ENCODE assay signal across 15 cellular contexts in genomic region chr7:3991771-3992231, GRCh38.
"Had no signal": no experiment of that assay in that cellular context is flagged by ENCODE, and none has a peak within 500 bp of the region (broad histone marks: within the 10 kb centered on the region; RNA-seq: fewer than 3 reads in every experiment).

No MANE protein-coding gene starts in this region.

- H3K36me3 ChIP-seq: transverse colon had no signal

- H3K4me1 Mint-ChIP-seq: activated B cell treated with CpG ODN at 0.5 μM for 24 hours had no signal

- H3K27ac ChIP-seq: transverse colon had no signal

- H3K9me3 ChIP-seq: transverse colon had no signal

- H3K27me3 ChIP-seq: transverse colon had no signal

- H3K36me3 Mint-ChIP-seq: activated CD4-positive, alpha-beta memory T cell treated with anti-CD3 and anti-CD28 coated beads for 36 hours; activated naive CD8-positive, alpha-beta T cell had no signal

- H3K27ac Mint-ChIP-seq: activated B cell treated with CpG ODN at 0.5 μM for 24 hours; activated CD4-positive, alpha-beta memory T cell treated with anti-CD3 and anti-CD28 coated beads for 36 hours; activated naive CD8-positive, alpha-beta T cell; activated T-helper 1 cell treated with anti-CD3 and anti-CD28 coated beads, Interleukin-12 subunit alpha, Interleukin-12 subunit beta, Interleukin-2, Interleukin-4 antibody, amounts not matched to agents 30 ng/mL and 10 ng/mL and 1 ng/mL, durations not matched to agents 14 hours and 24 hours and 36 hours; dendritic cell treated with granulocyte-macrophage colony-stimulating factor and Interleukin-4, amounts not matched to agents 40 ng/mL and 50 ng/mL, for 4 days; nephron progenitor cell; stimulated activated naive CD8-positive, alpha-beta T cell treated with anti-CD3 and anti-CD28 coated beads, Interleukin-15, Interleukin-2, amounts not matched to agents 100 ng/mL and 50 ng/mL, for 24 hours had no signal

- H3K4me3 Mint-ChIP-seq: activated B cell treated with CpG ODN at 0.5 μM for 24 hours; activated CD4-positive, alpha-beta memory T cell treated with anti-CD3 and anti-CD28 coated beads for 36 hours; activated naive CD8-positive, alpha-beta T cell; activated T-helper 1 cell treated with anti-CD3 and anti-CD28 coated beads, Interleukin-12 subunit alpha, Interleukin-12 subunit beta, Interleukin-2, Interleukin-4 antibody, amounts not matched to agents 30 ng/mL and 10 ng/mL and 1 ng/mL, durations not matched to agents 14 hours and 24 hours and 36 hours; dendritic cell treated with granulocyte-macrophage colony-stimulating factor and Interleukin-4, amounts not matched to agents 40 ng/mL and 50 ng/mL, for 4 days; nephron progenitor cell; stimulated activated naive CD8-positive, alpha-beta T cell treated with anti-CD3 and anti-CD28 coated beads, Interleukin-15, Interleukin-2, amounts not matched to agents 100 ng/mL and 50 ng/mL, for 24 hours had no signal

- H3K9me3 Mint-ChIP-seq: activated B cell treated with CpG ODN at 0.5 μM for 24 hours; activated CD4-positive, alpha-beta memory T cell treated with anti-CD3 and anti-CD28 coated beads for 36 hours; activated T-helper 1 cell treated with anti-CD3 and anti-CD28 coated beads, Interleukin-12 subunit alpha, Interleukin-12 subunit beta, Interleukin-2, Interleukin-4 antibody, amounts not matched to agents 30 ng/mL and 10 ng/mL and 1 ng/mL, durations not matched to agents 14 hours and 24 hours and 36 hours; stimulated activated naive CD8-positive, alpha-beta T cell treated with anti-CD3 and anti-CD28 coated beads, Interleukin-15, Interleukin-2, amounts not matched to agents 100 ng/mL and 50 ng/mL, for 24 hours had no signal

- H3K4me3 ChIP-seq: transverse colon had no signal

- H3K27me3 Mint-ChIP-seq: activated naive CD8-positive, alpha-beta T cell; dendritic cell treated with granulocyte-macrophage colony-stimulating factor and Interleukin-4, amounts not matched to agents 40 ng/mL and 50 ng/mL, for 4 days had no signal

- H3K4me1 ChIP-seq: transverse colon had no signal

- DNase-seq: activated B cell treated with CpG ODN at 0.5 μM for 24 hours; activated CD4-positive, alpha-beta memory T cell treated with anti-CD3 and anti-CD28 coated beads for 36 hours; activated CD4-positive, alpha-beta T cell treated with anti-CD3 and anti-CD28 coated beads for 4 hours; activated T-cell treated with anti-CD3 and anti-CD28 coated beads for 4 hours; effector CD8-positive, alpha-beta T cell; mesendoderm; nephron progenitor cell; T-helper 1 cell; T-helper 9 cell; transverse colon had no signal

- ATAC-seq: esophagus mucosa had no signal
